Comparison of ENCODE assay signal across 11 cellular contexts in the genomic region with DNA sequence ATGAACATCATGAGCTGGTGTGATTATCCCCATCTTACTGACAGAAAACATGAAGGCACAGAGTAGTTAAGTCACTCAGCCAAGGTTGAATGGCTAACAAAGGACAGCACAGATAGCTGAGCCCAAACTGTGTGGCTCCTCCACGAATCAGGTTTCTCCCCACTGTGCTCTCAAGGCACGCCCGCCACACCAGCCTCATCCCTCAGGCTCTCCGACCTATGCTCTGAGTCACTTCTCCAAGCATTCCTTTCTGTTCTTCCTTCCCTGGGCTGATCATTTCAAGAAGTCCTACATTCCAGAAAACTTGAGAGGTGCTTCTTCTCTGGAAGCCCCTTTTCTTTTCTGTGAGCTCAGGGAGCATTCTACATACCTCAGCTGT. TPM values are rescaled to one million over a fixed set of nuclear protein-coding genes. Genes with fewer than 3 reads are reported as not detected.
DNase-seq lines count a peak whose midpoint lies in the region; ATAC-seq and TF ChIP-seq lines count a peak whose summit lies in the region.
"Had no signal": no experiment of that assay in that cellular context is flagged by ENCODE, and none has a peak within 500 bp of the region (broad histone marks: within the 10 kb centered on the region; RNA-seq: fewer than 3 reads in every experiment).

No MANE protein-coding gene starts in this region.

- H3K27ac Mint-ChIP-seq in endothelial cell (ENCODE audit: unreplicated experiment), result peak overlapping the region; percentile 70
- no peak overlapping the region for H3K27ac Mint-ChIP-seq in neural progenitor cell
- no peak overlapping the region for H3K27ac Mint-ChIP-seq in CD4-positive, alpha-beta T cell

- H3K9me3 ChIP-seq in neural progenitor cell (ENCODE audit: low read depth), result no peaks in the 10 kb centered on the region
- no peaks in the 10 kb centered on the region for H3K9me3 ChIP-seq in CD4-positive, alpha-beta T cell (ENCODE audit: control insufficient read depth, low read length)

- no peak overlapping the region for H3K4me2 ChIP-seq in neural progenitor cell
- H3K4me2 ChIP-seq: PC-9 had no signal

- H3K36me3 Mint-ChIP-seq in endothelial cell (ENCODE audit: low read depth, unreplicated experiment) (peaks cover 41% of the 10 kb centered on the region), neural progenitor cell (peaks cover 34% of the 10 kb centered on the region)
- peaks cover 72% of the 10 kb centered on the region for H3K36me3 Mint-ChIP-seq in CD4-positive, alpha-beta T cell (ENCODE audit: low read depth)

- H3K9me3 Mint-ChIP-seq in endothelial cell (ENCODE audit: unreplicated experiment) (no peaks in the 10 kb centered on the region), neural progenitor cell (no peaks in the 10 kb centered on the region)
- H3K9me3 Mint-ChIP-seq in CD4-positive, alpha-beta T cell, result no peaks in the 10 kb centered on the region
- H3K9me3 Mint-ChIP-seq: effector memory CD8-positive, alpha-beta T cell had no signal

- H3K9ac ChIP-seq in neural progenitor cell, result no peak overlapping the region

- H3K4me1 ChIP-seq in neural progenitor cell, result no peaks in the 10 kb centered on the region

- ATAC-seq in CD4-positive, alpha-beta T cell (ENCODE audit: poor library complexity), result no peak
- ATAC-seq: effector memory CD8-positive, alpha-beta T cell had no signal

- TF ChIP-seq CTCF in endothelial cell (IDR thresholded peaks at IDR 0.05; ENCODE audit: unreplicated experiment) (no peak), neural progenitor cell (IDR thresholded peaks at IDR 0.05) (no peak), GM10266 (IDR thresholded peaks at IDR 0.05; ENCODE audit: control insufficient read depth, insufficient read depth, low read depth, missing control alignments) (no peak)
- TF ChIP-seq CTCF in CD4-positive, alpha-beta T cell (IDR thresholded peaks at IDR 0.05), result no peak

- peak; percentile 87 for DNase-seq in ELR (ENCODE audit: low read depth)
- peak; percentile 65 for DNase-seq in NCI-H226
- DNase-seq in endothelial cell (ENCODE audit: low spot score), result no peak
- DNase-seq in neural progenitor cell (ENCODE audit: low spot score), result no peak
- no peak for DNase-seq in GM10266 (ENCODE audit: extremely low spot score)
- no peak for DNase-seq in NCI-H345 treated with DMSO at 0.1 percent for 48 hours (lab: John Stamatoyannopoulos, UW; ENCODE audit: unreplicated experiment)
- DNase-seq in CD4-positive, alpha-beta T cell, result no peak
- DNase-seq: effector memory CD8-positive, alpha-beta T cell; kidney; NCI-H146; PC-9 had no signal

- H3K4me3 Mint-ChIP-seq in endothelial cell (ENCODE audit: unreplicated experiment) (peak overlapping the region; percentile 42), neural progenitor cell (peak overlapping the region; percentile 22)
- no peak overlapping the region for H3K4me3 Mint-ChIP-seq in CD4-positive, alpha-beta T cell
- H3K4me3 Mint-ChIP-seq: effector memory CD8-positive, alpha-beta T cell had no signal

- H3K4me1 Mint-ChIP-seq in endothelial cell (ENCODE audit: unreplicated experiment) (no peaks in the 10 kb centered on the region), neural progenitor cell (peaks cover 33% of the 10 kb centered on the region)
- H3K4me1 Mint-ChIP-seq in CD4-positive, alpha-beta T cell (ENCODE audit: low read depth), result no peaks in the 10 kb centered on the region

- H3K27ac ChIP-seq in neural progenitor cell, result peak overlapping the region; percentile 63
- no peak overlapping the region for H3K27ac ChIP-seq in CD4-positive, alpha-beta T cell (ENCODE audit: low read depth, low read length)
- H3K27ac ChIP-seq: PC-9 had no signal

- intact Hi-C loops in CD4-positive, alpha-beta T cell (cut with DNase I, micrococcal nuclease), result no loop called here

- no peak overlapping the region for H2AFZ ChIP-seq in neural progenitor cell (replicated peaks)
- H2AFZ ChIP-seq: PC-9 had no signal

- POLR2A ChIA-PET in CD4-positive, alpha-beta T cell (lab: Charles Lee), result no interaction called here

- no peak overlapping the region for H3K4me3 ChIP-seq in neural progenitor cell
- H3K4me3 ChIP-seq: PC-9 had no signal

- CTCF ChIA-PET in CD4-positive, alpha-beta T cell (lab: Charles Lee), result interaction anchor here (1.4 kb wide), 1 partner anchor 132 kb away, joined by 7 read pairs; no protein-coding TSS in a partner anchor

- H3K79me2 ChIP-seq in neural progenitor cell (ENCODE audit: low read depth), result peaks cover 10% of the 10 kb centered on the region

- peaks cover 84% of the 10 kb centered on the region for H4K20me1 ChIP-seq in neural progenitor cell (ENCODE audit: low read depth)

- H3K36me3 ChIP-seq in neural progenitor cell, result peaks cover 5% of the 10 kb centered on the region

- no peaks in the 10 kb centered on the region for H3K27me3 ChIP-seq in neural progenitor cell
- H3K27me3 ChIP-seq in CD4-positive, alpha-beta T cell (ENCODE audit: control insufficient read depth, insufficient read depth, low read length), result no peaks in the 10 kb centered on the region

- H3F3A ChIP-seq in neural progenitor cell (ENCODE audit: low read depth), result peaks cover 76% of the 10 kb centered on the region

- H3K27me3 Mint-ChIP-seq in endothelial cell (ENCODE audit: unreplicated experiment), result peaks cover 11% of the 10 kb centered on the region
- H3K27me3 Mint-ChIP-seq in neural progenitor cell (ENCODE audit: insufficient read depth, low read depth), result peaks cover 11% of the 10 kb centered on the region
- no peaks in the 10 kb centered on the region for H3K27me3 Mint-ChIP-seq in CD4-positive, alpha-beta T cell
- H3K27me3 Mint-ChIP-seq: effector memory CD8-positive, alpha-beta T cell had no signal

RNA-seq across cellular contexts. Expression of a gene that starts 25.3 kb away (rescaled TPM):
- total RNA-seq in endothelial cell (ENCODE audit: unreplicated experiment), result 51.3 TPM
- total RNA-seq in neural progenitor cell (ENCODE audit: low replicate concordance), result 23.0 and 45.1 TPM in 2 replicates
- under 1 TPM in 1 of 2 experiments, not detected in 1; 0.14 TPM for total RNA-seq in CD4-positive, alpha-beta T cell

Comparison
In these comparisons a context has a peak if more than half of its experiments do, and no peak if none do; other contexts are left out.
1. DNase-seq: peak in ELR (single experiment) and NCI-H226 (single experiment); none in endothelial cell (single experiment), neural progenitor cell (single experiment), GM10266 (single experiment), NCI-H345 treated with DMSO at 0.1 percent for 48 hours (single experiment) and CD4-positive, alpha-beta T cell (0 of 10).
2. RNA of a gene that starts 25.3 kb away (total RNA-seq): 51.3 TPM in endothelial cell (single experiment) and 23.0 to 45.1 TPM in neural progenitor cell; 0.14 TPM in CD4-positive, alpha-beta T cell; every median in the first group is over 10 times any median in the second.